ENCODE assay signal across 33 cellular contexts in genomic region chr15:70611286-70611685, GRCh38.
"Had no signal": no experiment of that assay in that cellular context is flagged by ENCODE, and none has a peak within 500 bp of the region (broad histone marks: within the 10 kb centered on the region; RNA-seq: fewer than 3 reads in every experiment).

No MANE protein-coding gene starts in this region.

- H3K4me1 ChIP-seq: ascending aorta had no signal

- H3K4me1 Mint-ChIP-seq: activated B cell treated with CpG ODN at 0.5 μM for 24 hours; activated CD4-positive, alpha-beta T cell treated with anti-CD3 and anti-CD28 coated beads, Interleukin-2, amount 10 ng/mL, durations not matched to agents 7 days and 5 days; activated naive CD8-positive, alpha-beta T cell treated with anti-CD3 and anti-CD28 coated beads for 36 hours; activated T-helper 17 cell treated with anti-CD3 and anti-CD28 coated beads, Interleukin-2, amount 50 U/mL, for 72 hours; central memory CD8-positive, alpha-beta T cell had no signal

- H3K27ac ChIP-seq: adrenal gland, ascending aorta, cardiac muscle cell, VCaP had no signal

- DNase-seq: activated B cell treated with CpG ODN at 0.5 μM for 24 hours; activated CD4-positive, alpha-beta memory T cell treated with anti-CD3 and anti-CD28 coated beads for 36 hours; activated CD4-positive, alpha-beta T cell treated with anti-CD3 and anti-CD28 coated beads for 4 hours; activated CD4-positive, alpha-beta T cell treated with anti-CD3 and anti-CD28 coated beads, Interleukin-2, amount 10 ng/mL, durations not matched to agents 7 days and 5 days; activated CD4-positive, CD25-positive, alpha-beta regulatory T cell treated with anti-CD3 and anti-CD28 coated beads, Interleukin-2, amount 50 U/mL, for 72 hours; activated CD8-positive, alpha-beta memory T cell treated with anti-CD3 and anti-CD28 coated beads, Interleukin-2, amount 50 U/mL, for 4 hours; activated CD8-positive, alpha-beta T cell treated with anti-CD3 and anti-CD28 coated beads for 36 hours; activated effector memory CD4-positive, alpha-beta T cell treated with anti-CD3 and anti-CD28 coated beads, Interleukin-2, amount 50 U/mL, for 16 hours; activated naive CD4-positive, alpha-beta T cell treated with anti-CD3 and anti-CD28 coated beads, Interleukin-2, amount 50 U/mL, for 16 hours; activated naive CD4-positive, alpha-beta T cell treated with Interleukin-2 at 50 U/mL for 16 hours; activated naive CD8-positive, alpha-beta T cell treated with anti-CD3 and anti-CD28 coated beads for 36 hours; activated T-cell treated with anti-CD3 and anti-CD28 coated beads for 4 hours; activated T-cell treated with anti-CD3 and anti-CD28 coated beads, Interleukin-2, amount 50 U/mL, for 1 hour; activated T-cell treated with anti-CD3 and anti-CD28 coated beads, Interleukin-2, amount 50 U/mL, for 4 hours; activated T-cell treated with anti-CD3 and anti-CD28 coated beads, Interleukin-2, amount 50 U/mL, for 72 hours; amniotic stem cell; caudate nucleus; cerebellar nuclear complex; SW 1271; T-helper 1 cell; T-helper 2 cell; T-helper 9 cell had no signal

- H3K9me3 ChIP-seq: adrenal gland, ascending aorta had no signal

- H3K36me3 Mint-ChIP-seq: activated CD4-positive, alpha-beta memory T cell treated with anti-CD3 and anti-CD28 coated beads for 36 hours; activated naive CD4-positive, alpha-beta T cell treated with anti-CD3 and anti-CD28 coated beads, Interleukin-2, amount 50 U/mL, for 72 hours; activated naive CD8-positive, alpha-beta T cell treated with anti-CD3 and anti-CD28 coated beads for 36 hours; brain had no signal

- H3K27ac Mint-ChIP-seq: activated B cell treated with CpG ODN at 0.5 μM for 24 hours; activated CD4-positive, alpha-beta memory T cell treated with anti-CD3 and anti-CD28 coated beads for 36 hours; activated CD4-positive, alpha-beta T cell treated with anti-CD3 and anti-CD28 coated beads, Interleukin-2, amount 10 ng/mL, durations not matched to agents 7 days and 5 days; activated CD8-positive, alpha-beta T cell treated with anti-CD3 and anti-CD28 coated beads for 36 hours; activated naive CD4-positive, alpha-beta T cell treated with anti-CD3 and anti-CD28 coated beads, Interleukin-2, amount 50 U/mL, for 72 hours; activated naive CD8-positive, alpha-beta T cell treated with anti-CD3 and anti-CD28 coated beads for 36 hours; activated T-cell treated with anti-CD3 and anti-CD28 coated beads, Interleukin-2, amount 50 U/mL, for 72 hours; activated T-helper 1 cell treated with anti-CD3 and anti-CD28 coated beads, Interleukin-12 subunit alpha, Interleukin-12 subunit beta, Interleukin-2, Interleukin-4 antibody, amounts not matched to agents 30 ng/mL and 10 ng/mL and 1 ng/mL, durations not matched to agents 14 hours and 24 hours and 36 hours; activated T-helper 17 cell treated with anti-CD3 and anti-CD28 coated beads, Interleukin-2, amount 50 U/mL, for 72 hours; brain; T-helper 1 cell treated with Interleukin-12 subunit alpha and Interleukin-12 subunit beta and Interleukin-4 antibody, amounts not matched to agents 30 μg/mL and 1 μg/mL, for 36 hours; T-helper 2 cell treated with Interferon-gamma antibody and Interleukin-4, amounts not matched to agents 5 μg/mL and 100 μg/mL, for 36 hours had no signal

- H3K27me3 ChIP-seq: adrenal gland, ascending aorta, cardiac muscle cell had no signal

- H3K36me3 ChIP-seq: adrenal gland, ascending aorta, cardiac muscle cell had no signal

- H3K4me3 ChIP-seq: adrenal gland, ascending aorta, cardiac muscle cell had no signal

- H3K4me3 Mint-ChIP-seq: activated B cell treated with CpG ODN at 0.5 μM for 24 hours; activated CD4-positive, alpha-beta memory T cell treated with anti-CD3 and anti-CD28 coated beads for 36 hours; activated CD4-positive, alpha-beta T cell treated with anti-CD3 and anti-CD28 coated beads, Interleukin-2, amount 10 ng/mL, durations not matched to agents 7 days and 5 days; activated CD8-positive, alpha-beta T cell treated with anti-CD3 and anti-CD28 coated beads for 36 hours; activated naive CD8-positive, alpha-beta T cell treated with anti-CD3 and anti-CD28 coated beads for 36 hours; activated T-cell treated with anti-CD3 and anti-CD28 coated beads, Interleukin-2, amount 50 U/mL, for 4 hours; activated T-cell treated with anti-CD3 and anti-CD28 coated beads, Interleukin-2, amount 50 U/mL, for 72 hours; activated T-helper 1 cell treated with anti-CD3 and anti-CD28 coated beads, Interleukin-12 subunit alpha, Interleukin-12 subunit beta, Interleukin-2, Interleukin-4 antibody, amounts not matched to agents 30 ng/mL and 10 ng/mL and 1 ng/mL, durations not matched to agents 14 hours and 24 hours and 36 hours; activated T-helper 17 cell treated with anti-CD3 and anti-CD28 coated beads, Interleukin-2, amount 50 U/mL, for 72 hours; brain; central memory CD8-positive, alpha-beta T cell; T-helper 1 cell treated with Interleukin-12 subunit alpha and Interleukin-12 subunit beta and Interleukin-4 antibody, amounts not matched to agents 30 μg/mL and 1 μg/mL, for 36 hours; T-helper 2 cell treated with Interferon-gamma antibody and Interleukin-4, amounts not matched to agents 5 μg/mL and 100 μg/mL, for 36 hours had no signal

- H3K9me3 Mint-ChIP-seq: activated CD4-positive, alpha-beta memory T cell treated with anti-CD3 and anti-CD28 coated beads for 36 hours; activated CD4-positive, alpha-beta T cell treated with anti-CD3 and anti-CD28 coated beads, Interleukin-2, amount 10 ng/mL, durations not matched to agents 7 days and 5 days; activated CD8-positive, alpha-beta T cell treated with anti-CD3 and anti-CD28 coated beads for 36 hours; activated naive CD4-positive, alpha-beta T cell treated with anti-CD3 and anti-CD28 coated beads, Interleukin-2, amount 50 U/mL, for 72 hours; activated naive CD8-positive, alpha-beta T cell treated with anti-CD3 and anti-CD28 coated beads for 36 hours; activated T-cell treated with anti-CD3 and anti-CD28 coated beads, Interleukin-2, amount 50 U/mL, for 4 hours; activated T-cell treated with anti-CD3 and anti-CD28 coated beads, Interleukin-2, amount 50 U/mL, for 72 hours; activated T-helper 1 cell treated with anti-CD3 and anti-CD28 coated beads, Interleukin-12 subunit alpha, Interleukin-12 subunit beta, Interleukin-2, Interleukin-4 antibody, amounts not matched to agents 30 ng/mL and 10 ng/mL and 1 ng/mL, durations not matched to agents 14 hours and 24 hours and 36 hours; activated T-helper 17 cell treated with anti-CD3 and anti-CD28 coated beads, Interleukin-2, amount 50 U/mL, for 72 hours; central memory CD8-positive, alpha-beta T cell; T-helper 1 cell treated with Interleukin-12 subunit alpha and Interleukin-12 subunit beta and Interleukin-4 antibody, amounts not matched to agents 30 μg/mL and 1 μg/mL, for 36 hours; T-helper 2 cell treated with Interferon-gamma antibody and Interleukin-4, amounts not matched to agents 5 μg/mL and 100 μg/mL, for 36 hours had no signal
